1 cellular context compared by ENCODE assay signal in the genomic region with DNA sequence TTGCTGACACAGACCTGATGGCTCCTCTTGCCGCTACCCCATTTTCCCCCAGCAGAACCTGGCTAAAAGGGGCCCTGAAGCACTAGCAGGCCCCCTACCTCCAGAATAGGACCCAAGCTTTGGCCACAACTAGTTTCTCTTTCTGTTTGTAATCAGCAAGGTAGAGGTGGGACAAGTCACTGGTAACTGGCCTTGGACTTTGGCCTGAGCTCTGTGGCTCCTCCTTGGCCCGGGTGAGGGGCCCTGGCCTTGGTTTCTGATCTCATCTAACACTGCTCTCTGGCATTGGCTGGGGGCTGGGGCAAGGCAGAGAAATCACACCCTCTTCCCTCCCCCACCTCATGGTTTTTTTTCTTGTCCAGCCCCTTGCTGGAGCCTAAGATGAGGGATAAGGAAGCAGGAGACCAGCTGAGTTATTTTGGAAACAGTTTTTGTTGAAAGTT.
TF ChIP-seq lines count a peak whose summit lies in the region.

No MANE protein-coding gene starts in this region.

TF ChIP-seq in HepG2, 621 proteins besides CTCF, POLR2A, EP300 and RAD21 (continued from another document and continues in another):
- TF ChIP-seq, protein P1, sequence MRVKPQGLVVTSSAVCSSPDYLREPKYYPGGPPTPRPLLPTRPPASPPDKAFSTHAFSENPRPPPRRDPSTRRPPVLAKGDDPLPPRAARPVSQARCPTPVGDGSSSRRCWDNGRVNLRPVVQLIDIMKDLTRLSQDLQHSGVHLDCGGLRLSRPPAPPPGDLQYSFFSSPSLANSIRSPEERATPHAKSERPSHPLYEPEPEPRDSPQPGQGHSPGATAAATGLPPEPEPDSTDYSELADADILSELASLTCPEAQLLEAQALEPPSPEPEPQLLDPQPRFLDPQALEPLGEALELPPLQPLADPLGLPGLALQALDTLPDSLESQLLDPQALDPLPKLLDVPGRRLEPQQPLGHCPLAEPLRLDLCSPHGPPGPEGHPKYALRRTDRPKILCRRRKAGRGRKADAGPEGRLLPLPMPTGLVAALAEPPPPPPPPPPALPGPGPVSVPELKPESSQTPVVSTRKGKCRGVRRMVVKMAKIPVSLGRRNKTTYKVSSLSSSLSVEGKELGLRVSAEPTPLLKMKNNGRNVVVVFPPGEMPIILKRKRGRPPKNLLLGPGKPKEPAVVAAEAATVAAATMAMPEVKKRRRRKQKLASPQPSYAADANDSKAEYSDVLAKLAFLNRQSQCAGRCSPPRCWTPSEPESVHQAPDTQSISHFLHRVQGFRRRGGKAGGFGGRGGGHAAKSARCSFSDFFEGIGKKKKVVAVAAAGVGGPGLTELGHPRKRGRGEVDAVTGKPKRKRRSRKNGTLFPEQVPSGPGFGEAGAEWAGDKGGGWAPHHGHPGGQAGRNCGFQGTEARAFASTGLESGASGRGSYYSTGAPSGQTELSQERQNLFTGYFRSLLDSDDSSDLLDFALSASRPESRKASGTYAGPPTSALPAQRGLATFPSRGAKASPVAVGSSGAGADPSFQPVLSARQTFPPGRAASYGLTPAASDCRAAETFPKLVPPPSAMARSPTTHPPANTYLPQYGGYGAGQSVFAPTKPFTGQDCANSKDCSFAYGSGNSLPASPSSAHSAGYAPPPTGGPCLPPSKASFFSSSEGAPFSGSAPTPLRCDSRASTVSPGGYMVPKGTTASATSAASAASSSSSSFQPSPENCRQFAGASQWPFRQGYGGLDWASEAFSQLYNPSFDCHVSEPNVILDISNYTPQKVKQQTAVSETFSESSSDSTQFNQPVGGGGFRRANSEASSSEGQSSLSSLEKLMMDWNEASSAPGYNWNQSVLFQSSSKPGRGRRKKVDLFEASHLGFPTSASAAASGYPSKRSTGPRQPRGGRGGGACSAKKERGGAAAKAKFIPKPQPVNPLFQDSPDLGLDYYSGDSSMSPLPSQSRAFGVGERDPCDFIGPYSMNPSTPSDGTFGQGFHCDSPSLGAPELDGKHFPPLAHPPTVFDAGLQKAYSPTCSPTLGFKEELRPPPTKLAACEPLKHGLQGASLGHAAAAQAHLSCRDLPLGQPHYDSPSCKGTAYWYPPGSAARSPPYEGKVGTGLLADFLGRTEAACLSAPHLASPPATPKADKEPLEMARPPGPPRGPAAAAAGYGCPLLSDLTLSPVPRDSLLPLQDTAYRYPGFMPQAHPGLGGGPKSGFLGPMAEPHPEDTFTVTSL (CRISPR knock-in tag; IDR thresholded peaks at IDR 0.05; ENCODE audit: borderline replicate concordance) = peak; percentile 21; the same call in 1 of the 2 replicates
- TF ChIP-seq CENPT (CRISPR knock-in tag; IDR thresholded peaks at IDR 0.05; ENCODE audit: low read depth) (no peak), REPIN1 (CRISPR knock-in tag; IDR thresholded peaks at IDR 0.05; ENCODE audit: borderline replicate concordance, low read depth) (peak; percentile 86; the same call in 1 of the 2 replicates), MAZ (IDR thresholded peaks at IDR 0.05; ENCODE audit: borderline replicate concordance, low read depth, low read length) (no peak), MAZ (CRISPR knock-in tag; IDR thresholded peaks at IDR 0.05; ENCODE audit: low read depth) (0 out of 2 replicates have a peak, but pooled peaks have one; percentile 4), HHEX (CRISPR knock-in tag; IDR thresholded peaks at IDR 0.05) (no peak), HNF4A (CRISPR knock-in tag; IDR thresholded peaks at IDR 0.05) (peak; percentile 98), CREM (IDR thresholded peaks at IDR 0.05) (peak; percentile 54; the same call in 1 of the 2 replicates), CREM (CRISPR knock-in tag; IDR thresholded peaks at IDR 0.05) (no peak), ZBTB7B (CRISPR knock-in tag; IDR thresholded peaks at IDR 0.05) (peak; percentile 56; the same call in 1 of the 2 replicates), HNF4G (IDR thresholded peaks at IDR 0.05; ENCODE audit: borderline replicate concordance, low read depth, low read length) (peak; percentile 98), HNF4G (CRISPR knock-in tag; IDR thresholded peaks at IDR 0.05; ENCODE audit: borderline replicate concordance, low read depth) (peak; percentile 90), GABPA (IDR thresholded peaks at IDR 0.05; ENCODE audit: low read depth, low read length) (no peak), GABPA (CRISPR knock-in tag; IDR thresholded peaks at IDR 0.05; ENCODE audit: low read depth) (peak; percentile 10; the same call in 1 of the 2 replicates), ZNF563 (CRISPR knock-in tag; IDR thresholded peaks at IDR 0.05) (no peak), KLF16 (CRISPR knock-in tag; IDR thresholded peaks at IDR 0.05) (0 out of 4 replicates have a peak, but pooled peaks of 1 of the 2 experiments have one; percentile 79), NR2F2 (IDR thresholded peaks at IDR 0.05; ENCODE audit: borderline replicate concordance, low read depth) (0 out of 2 replicates have a peak, but pooled peaks have one; percentile 41), DMAP1 (CRISPR knock-in tag; IDR thresholded peaks at IDR 0.05) (peak; percentile 63), ASH2L (IDR thresholded peaks at IDR 0.05; ENCODE audit: insufficient read length, low read depth, low read length) (peak; percentile 68), TMF1 (CRISPR knock-in tag; IDR thresholded peaks at IDR 0.05; ENCODE audit: low read depth) (0 out of 2 replicates have a peak, but pooled peaks have one; percentile 65), ZSCAN29 (CRISPR knock-in tag; conservative IDR thresholded peaks at IDR 0.05) (0 out of 2 replicates have a peak, but pooled peaks have one; percentile 55), KDM2A (CRISPR knock-in tag; IDR thresholded peaks at IDR 0.05; ENCODE audit: borderline replicate concordance, low read depth) (peak; percentile 61), KDM5B (CRISPR knock-in tag; IDR thresholded peaks at IDR 0.05; ENCODE audit: borderline replicate concordance) (peak; percentile 57; the same call in 1 of the 2 replicates), ZFP1 (CRISPR knock-in tag; IDR thresholded peaks at IDR 0.05) (0 out of 2 replicates have a peak, but pooled peaks have one; percentile 20), ZBTB20 (CRISPR knock-in tag; IDR thresholded peaks at IDR 0.05; ENCODE audit: borderline replicate concordance, low read depth) (0 out of 2 replicates have a peak, but pooled peaks have one; percentile 19), SP2 (CRISPR knock-in tag; IDR thresholded peaks at IDR 0.05) (no peak), ZNF670 (CRISPR knock-in tag; IDR thresholded peaks at IDR 0.05; ENCODE audit: borderline replicate concordance) (peak; percentile 33; the same call in 1 of the 2 replicates), NR2F1 (CRISPR knock-in tag; IDR thresholded peaks at IDR 0.05) (peak; percentile 47 to 48; a peak in 1 of 4 replicates), ELF3 (CRISPR knock-in tag; IDR thresholded peaks at IDR 0.05) (no peak), SP5 (CRISPR knock-in tag; IDR thresholded peaks at IDR 0.05; ENCODE audit: borderline replicate concordance, low read depth) (peak; percentile 56; the same call in 1 of the 2 replicates), RXRB (CRISPR knock-in tag; IDR thresholded peaks at IDR 0.05; ENCODE audit: borderline replicate concordance) (0 out of 2 replicates have a peak, but pooled peaks have one; percentile 51)
- TF ChIP-seq, protein P2, sequence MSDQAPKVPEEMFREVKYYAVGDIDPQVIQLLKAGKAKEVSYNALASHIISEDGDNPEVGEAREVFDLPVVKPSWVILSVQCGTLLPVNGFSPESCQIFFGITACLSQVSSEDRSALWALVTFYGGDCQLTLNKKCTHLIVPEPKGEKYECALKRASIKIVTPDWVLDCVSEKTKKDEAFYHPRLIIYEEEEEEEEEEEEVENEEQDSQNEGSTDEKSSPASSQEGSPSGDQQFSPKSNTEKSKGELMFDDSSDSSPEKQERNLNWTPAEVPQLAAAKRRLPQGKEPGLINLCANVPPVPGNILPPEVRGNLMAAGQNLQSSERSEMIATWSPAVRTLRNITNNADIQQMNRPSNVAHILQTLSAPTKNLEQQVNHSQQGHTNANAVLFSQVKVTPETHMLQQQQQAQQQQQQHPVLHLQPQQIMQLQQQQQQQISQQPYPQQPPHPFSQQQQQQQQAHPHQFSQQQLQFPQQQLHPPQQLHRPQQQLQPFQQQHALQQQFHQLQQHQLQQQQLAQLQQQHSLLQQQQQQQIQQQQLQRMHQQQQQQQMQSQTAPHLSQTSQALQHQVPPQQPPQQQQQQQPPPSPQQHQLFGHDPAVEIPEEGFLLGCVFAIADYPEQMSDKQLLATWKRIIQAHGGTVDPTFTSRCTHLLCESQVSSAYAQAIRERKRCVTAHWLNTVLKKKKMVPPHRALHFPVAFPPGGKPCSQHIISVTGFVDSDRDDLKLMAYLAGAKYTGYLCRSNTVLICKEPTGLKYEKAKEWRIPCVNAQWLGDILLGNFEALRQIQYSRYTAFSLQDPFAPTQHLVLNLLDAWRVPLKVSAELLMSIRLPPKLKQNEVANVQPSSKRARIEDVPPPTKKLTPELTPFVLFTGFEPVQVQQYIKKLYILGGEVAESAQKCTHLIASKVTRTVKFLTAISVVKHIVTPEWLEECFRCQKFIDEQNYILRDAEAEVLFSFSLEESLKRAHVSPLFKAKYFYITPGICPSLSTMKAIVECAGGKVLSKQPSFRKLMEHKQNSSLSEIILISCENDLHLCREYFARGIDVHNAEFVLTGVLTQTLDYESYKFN (CRISPR knock-in tag; conservative IDR thresholded peaks at IDR 0.05) = peak; percentile 93
- TF ChIP-seq, protein P3, sequence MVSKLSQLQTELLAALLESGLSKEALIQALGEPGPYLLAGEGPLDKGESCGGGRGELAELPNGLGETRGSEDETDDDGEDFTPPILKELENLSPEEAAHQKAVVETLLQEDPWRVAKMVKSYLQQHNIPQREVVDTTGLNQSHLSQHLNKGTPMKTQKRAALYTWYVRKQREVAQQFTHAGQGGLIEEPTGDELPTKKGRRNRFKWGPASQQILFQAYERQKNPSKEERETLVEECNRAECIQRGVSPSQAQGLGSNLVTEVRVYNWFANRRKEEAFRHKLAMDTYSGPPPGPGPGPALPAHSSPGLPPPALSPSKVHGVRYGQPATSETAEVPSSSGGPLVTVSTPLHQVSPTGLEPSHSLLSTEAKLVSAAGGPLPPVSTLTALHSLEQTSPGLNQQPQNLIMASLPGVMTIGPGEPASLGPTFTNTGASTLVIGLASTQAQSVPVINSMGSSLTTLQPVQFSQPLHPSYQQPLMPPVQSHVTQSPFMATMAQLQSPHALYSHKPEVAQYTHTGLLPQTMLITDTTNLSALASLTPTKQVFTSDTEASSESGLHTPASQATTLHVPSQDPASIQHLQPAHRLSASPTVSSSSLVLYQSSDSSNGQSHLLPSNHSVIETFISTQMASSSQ (IDR thresholded peaks at IDR 0.05; ENCODE audit: low read depth) = peak; percentile 33; the same call in 1 of the 2 replicates
- TF ChIP-seq, protein P3 (CRISPR knock-in tag; IDR thresholded peaks at IDR 0.05; ENCODE audit: borderline replicate concordance) = peak; percentile 47; the same call in 1 of the 2 replicates
- TF ChIP-seq, protein P4, sequence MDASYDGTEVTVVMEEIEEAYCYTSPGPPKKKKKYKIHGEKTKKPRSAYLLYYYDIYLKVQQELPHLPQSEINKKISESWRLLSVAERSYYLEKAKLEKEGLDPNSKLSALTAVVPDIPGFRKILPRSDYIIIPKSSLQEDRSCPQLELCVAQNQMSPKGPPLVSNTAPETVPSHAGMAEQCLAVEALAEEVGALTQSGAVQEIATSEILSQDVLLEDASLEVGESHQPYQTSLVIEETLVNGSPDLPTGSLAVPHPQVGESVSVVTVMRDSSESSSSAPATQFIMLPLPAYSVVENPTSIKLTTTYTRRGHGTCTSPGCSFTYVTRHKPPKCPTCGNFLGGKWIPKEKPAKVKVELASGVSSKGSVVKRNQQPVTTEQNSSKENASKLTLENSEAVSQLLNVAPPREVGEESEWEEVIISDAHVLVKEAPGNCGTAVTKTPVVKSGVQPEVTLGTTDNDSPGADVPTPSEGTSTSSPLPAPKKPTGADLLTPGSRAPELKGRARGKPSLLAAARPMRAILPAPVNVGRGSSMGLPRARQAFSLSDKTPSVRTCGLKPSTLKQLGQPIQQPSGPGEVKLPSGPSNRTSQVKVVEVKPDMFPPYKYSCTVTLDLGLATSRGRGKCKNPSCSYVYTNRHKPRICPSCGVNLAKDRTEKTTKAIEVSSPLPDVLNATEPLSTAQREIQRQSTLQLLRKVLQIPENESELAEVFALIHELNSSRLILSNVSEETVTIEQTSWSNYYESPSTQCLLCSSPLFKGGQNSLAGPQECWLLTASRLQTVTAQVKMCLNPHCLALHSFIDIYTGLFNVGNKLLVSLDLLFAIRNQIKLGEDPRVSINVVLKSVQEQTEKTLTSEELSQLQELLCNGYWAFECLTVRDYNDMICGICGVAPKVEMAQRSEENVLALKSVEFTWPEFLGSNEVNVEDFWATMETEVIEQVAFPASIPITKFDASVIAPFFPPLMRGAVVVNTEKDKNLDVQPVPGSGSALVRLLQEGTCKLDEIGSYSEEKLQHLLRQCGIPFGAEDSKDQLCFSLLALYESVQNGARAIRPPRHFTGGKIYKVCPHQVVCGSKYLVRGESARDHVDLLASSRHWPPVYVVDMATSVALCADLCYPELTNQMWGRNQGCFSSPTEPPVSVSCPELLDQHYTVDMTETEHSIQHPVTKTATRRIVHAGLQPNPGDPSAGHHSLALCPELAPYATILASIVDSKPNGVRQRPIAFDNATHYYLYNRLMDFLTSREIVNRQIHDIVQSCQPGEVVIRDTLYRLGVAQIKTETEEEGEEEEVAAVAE (CRISPR knock-in tag; IDR thresholded peaks at IDR 0.05; ENCODE audit: borderline replicate concordance) = peak; percentile 96
- TF ChIP-seq, protein P5, sequence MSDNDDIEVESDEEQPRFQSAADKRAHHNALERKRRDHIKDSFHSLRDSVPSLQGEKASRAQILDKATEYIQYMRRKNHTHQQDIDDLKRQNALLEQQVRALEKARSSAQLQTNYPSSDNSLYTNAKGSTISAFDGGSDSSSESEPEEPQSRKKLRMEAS (IDR thresholded peaks at IDR 0.05) = peak; percentile 56; the same call in 1 of the 2 replicates
- TF ChIP-seq, protein P6, sequence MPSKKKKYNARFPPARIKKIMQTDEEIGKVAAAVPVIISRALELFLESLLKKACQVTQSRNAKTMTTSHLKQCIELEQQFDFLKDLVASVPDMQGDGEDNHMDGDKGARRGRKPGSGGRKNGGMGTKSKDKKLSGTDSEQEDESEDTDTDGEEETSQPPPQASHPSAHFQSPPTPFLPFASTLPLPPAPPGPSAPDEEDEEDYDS (CRISPR knock-in tag; IDR thresholded peaks at IDR 0.05) = peak; percentile 57
